19 cellular contexts compared by ENCODE assay signal in the genomic region with DNA sequence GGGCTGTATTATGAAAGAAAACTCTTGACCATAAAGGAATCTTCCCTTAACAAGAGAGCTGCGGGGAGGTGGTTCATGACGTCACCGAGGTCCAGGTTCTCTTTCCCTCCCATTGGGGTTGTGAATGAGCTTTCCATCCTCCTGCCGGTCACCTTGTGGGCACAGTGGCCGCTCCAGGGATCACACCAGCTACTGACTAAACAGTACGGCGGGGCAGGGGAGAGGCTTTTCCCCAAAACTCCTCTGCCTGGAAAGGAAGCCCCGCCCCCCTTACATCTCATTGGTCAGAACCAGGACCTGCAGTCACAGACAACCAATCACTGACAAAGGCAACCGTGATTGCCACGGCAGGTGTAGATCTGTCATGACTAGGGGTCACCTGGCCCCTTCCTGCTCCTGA.
"Had no signal": no experiment of that assay in that cellular context is flagged by ENCODE, and none has a peak within 500 bp of the region (broad histone marks: within the 10 kb centered on the region; RNA-seq: fewer than 3 reads in every experiment).

No MANE protein-coding gene starts in this region.

- H3K9me3 ChIP-seq: breast epithelium, mucosa of descending colon, prostate gland, right atrium auricular region, transverse colon, uterus had no signal

- H3K4me3 ChIP-seq: breast epithelium, mucosa of descending colon, neural progenitor cell, prostate gland, right atrium auricular region, transverse colon, uterus had no signal

- H3K9ac ChIP-seq: neural progenitor cell had no signal

- H3K27me3 ChIP-seq: breast epithelium, foreskin keratinocyte, neural progenitor cell, right atrium auricular region, transverse colon, uterus had no signal

- H3K4me2 ChIP-seq: neural progenitor cell had no signal

- H2AFZ ChIP-seq: neural progenitor cell had no signal

- DNase-seq: activated CD4-positive, alpha-beta T cell treated with anti-CD3 and anti-CD28 coated beads, Interleukin-2, amount 50 U/mL, for 1 hour; activated CD8-positive, alpha-beta memory T cell treated with anti-CD3 and anti-CD28 coated beads, Interleukin-2, amount 50 U/mL, for 4 hours; activated gamma-delta T cell; activated T-cell treated with anti-CD3 and anti-CD28 coated beads, Interleukin-2, amount 50 U/mL, for 48 hours; dermis blood vessel endothelial cell; effector memory CD8-positive, alpha-beta T cell; foreskin keratinocyte; hippocampal formation; kidney glomerular epithelial cell; left ventricle myocardium superior; mucosa of descending colon; naive B cell; T-cell; transverse colon; uterus had no signal

- H3K27ac ChIP-seq: breast epithelium, foreskin keratinocyte, neural progenitor cell, prostate gland, right atrium auricular region, transverse colon had no signal

- H3K4me1 ChIP-seq: breast epithelium, foreskin keratinocyte, prostate gland had no signal

- ATAC-seq: effector memory CD8-positive, alpha-beta T cell; foreskin keratinocyte; left ventricle myocardium superior; mucosa of descending colon; T-cell had no signal

- H3K36me3 ChIP-seq: breast epithelium, neural progenitor cell, prostate gland, right atrium auricular region, transverse colon, uterus had no signal
